In the genomic region with DNA sequence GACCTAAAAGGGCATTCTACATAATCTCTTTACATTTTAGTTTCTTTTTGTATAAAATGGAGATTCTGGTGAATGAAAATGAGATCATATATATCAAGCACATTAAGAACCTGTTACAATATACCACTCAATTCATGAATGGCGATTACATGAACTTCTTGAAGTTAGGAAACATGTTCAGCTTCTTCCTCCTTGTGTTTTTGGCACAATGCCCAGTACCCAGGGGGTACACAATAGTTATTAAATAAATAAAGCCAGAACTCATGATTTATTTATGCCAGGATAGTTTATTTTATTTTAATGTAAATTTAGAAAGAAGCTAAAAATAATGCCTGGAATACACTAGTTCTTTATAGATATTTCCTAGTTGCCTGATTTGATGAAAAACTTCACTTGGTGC, we compare ENCODE assay signal across 28 cellular contexts.
"Had no signal": no experiment of that assay in that cellular context is flagged by ENCODE, and none has a peak within 500 bp of the region (broad histone marks: within the 10 kb centered on the region; RNA-seq: fewer than 3 reads in every experiment).

No MANE protein-coding gene starts in this region.

- H3K27ac Mint-ChIP-seq: activated CD4-positive, alpha-beta T cell treated with anti-CD3 and anti-CD28 coated beads, Interleukin-2, amount 10 ng/mL, durations not matched to agents 7 days and 5 days; activated CD8-positive, alpha-beta memory T cell treated with anti-CD3 and anti-CD28 coated beads, Interleukin-2, amount 10 ng/mL, durations not matched to agents 7 days and 5 days; activated CD8-positive, alpha-beta T cell treated with anti-CD3 and anti-CD28 coated beads for 36 hours; activated naive CD4-positive, alpha-beta T cell treated with anti-CD3 and anti-CD28 coated beads, Interleukin-2, amount 50 U/mL, for 24 hours; activated T-helper 1 cell treated with anti-CD3 and anti-CD28 coated beads, Interleukin-12 subunit alpha, Interleukin-12 subunit beta, Interleukin-2, Interleukin-4 antibody, amounts not matched to agents 30 ng/mL and 10 ng/mL and 1 ng/mL, durations not matched to agents 14 hours and 24 hours and 36 hours; brain; dendritic cell treated with granulocyte-macrophage colony-stimulating factor and Interleukin-4, amounts not matched to agents 40 ng/mL and 50 ng/mL, for 4 days; immature natural killer cell; mesothelial cell of epicardium; naive thymus-derived CD8-positive, alpha-beta T cell; neural progenitor cell; type B pancreatic cell had no signal

- H3K4me1 Mint-ChIP-seq: activated CD4-positive, alpha-beta T cell treated with anti-CD3 and anti-CD28 coated beads, Interleukin-2, amount 10 ng/mL, durations not matched to agents 7 days and 5 days; activated CD8-positive, alpha-beta memory T cell treated with anti-CD3 and anti-CD28 coated beads, Interleukin-2, amount 10 ng/mL, durations not matched to agents 7 days and 5 days; activated naive CD4-positive, alpha-beta T cell treated with anti-CD3 and anti-CD28 coated beads, Interleukin-2, amount 50 U/mL, for 24 hours; brain; immature natural killer cell; mesothelial cell of epicardium; naive thymus-derived CD8-positive, alpha-beta T cell; neural progenitor cell had no signal

- H3K4me3 Mint-ChIP-seq: activated CD4-positive, alpha-beta T cell treated with anti-CD3 and anti-CD28 coated beads, Interleukin-2, amount 10 ng/mL, durations not matched to agents 7 days and 5 days; activated CD8-positive, alpha-beta memory T cell treated with anti-CD3 and anti-CD28 coated beads, Interleukin-2, amount 10 ng/mL, durations not matched to agents 7 days and 5 days; activated CD8-positive, alpha-beta T cell treated with anti-CD3 and anti-CD28 coated beads for 36 hours; activated naive CD4-positive, alpha-beta T cell treated with anti-CD3 and anti-CD28 coated beads, Interleukin-2, amount 50 U/mL, for 24 hours; activated T-helper 1 cell treated with anti-CD3 and anti-CD28 coated beads, Interleukin-12 subunit alpha, Interleukin-12 subunit beta, Interleukin-2, Interleukin-4 antibody, amounts not matched to agents 30 ng/mL and 10 ng/mL and 1 ng/mL, durations not matched to agents 14 hours and 24 hours and 36 hours; brain; dendritic cell treated with granulocyte-macrophage colony-stimulating factor and Interleukin-4, amounts not matched to agents 40 ng/mL and 50 ng/mL, for 4 days; immature natural killer cell; mesothelial cell of epicardium; naive thymus-derived CD8-positive, alpha-beta T cell; neural progenitor cell; type B pancreatic cell had no signal

- H3K4me1 ChIP-seq: left lung, neural progenitor cell had no signal

- H3K4me3 ChIP-seq: hepatocyte, left lung, neural progenitor cell, thoracic aorta, vagina had no signal

- H3K9me3 Mint-ChIP-seq: activated CD4-positive, alpha-beta T cell treated with anti-CD3 and anti-CD28 coated beads, Interleukin-2, amount 10 ng/mL, durations not matched to agents 7 days and 5 days; activated CD8-positive, alpha-beta T cell treated with anti-CD3 and anti-CD28 coated beads for 36 hours; activated naive CD4-positive, alpha-beta T cell treated with anti-CD3 and anti-CD28 coated beads, Interleukin-2, amount 50 U/mL, for 24 hours; activated T-helper 1 cell treated with anti-CD3 and anti-CD28 coated beads, Interleukin-12 subunit alpha, Interleukin-12 subunit beta, Interleukin-2, Interleukin-4 antibody, amounts not matched to agents 30 ng/mL and 10 ng/mL and 1 ng/mL, durations not matched to agents 14 hours and 24 hours and 36 hours; brain; mesothelial cell of epicardium; neural progenitor cell; type B pancreatic cell had no signal

- H3K36me3 ChIP-seq: left lung, neural progenitor cell, thoracic aorta, vagina, WERI-Rb-1 had no signal

- DNase-seq: activated CD4-positive, alpha-beta T cell treated with anti-CD3 and anti-CD28 coated beads, Interleukin-2, amount 10 ng/mL, durations not matched to agents 7 days and 5 days; activated CD4-positive, CD25-positive, alpha-beta regulatory T cell treated with anti-CD3 and anti-CD28 coated beads, Interleukin-2, amount 50 U/mL, for 72 hours; activated CD8-positive, alpha-beta memory T cell treated with anti-CD3 and anti-CD28 coated beads, Interleukin-2, amount 10 ng/mL, durations not matched to agents 7 days and 5 days; activated CD8-positive, alpha-beta T cell treated with anti-CD3 and anti-CD28 coated beads for 36 hours; activated gamma-delta T cell treated with Interleukin-2 at 50 U/mL for 16 hours; aorta; effector CD4-positive, alpha-beta T cell; foreskin melanocyte; glutamatergic neuron; immature natural killer cell; left lung; naive thymus-derived CD8-positive, alpha-beta T cell; posterior cingulate gyrus; small intestine; stimulated activated CD4-positive, alpha-beta T cell treated with anti-CD3 and anti-CD28 coated beads, Interleukin-2, amount 100 ng/mL, for 48 hours; stimulated activated CD8-positive, alpha-beta memory T cell treated with anti-CD3 and anti-CD28 coated beads, Interleukin-4, amount 100 ng/mL, for 48 hours; stimulated activated naive CD4-positive, alpha-beta T cell; WERI-Rb-1 had no signal

- H3K27ac ChIP-seq: hepatocyte, left lung, neural progenitor cell, thoracic aorta, vagina, WERI-Rb-1 had no signal

- H3K27me3 Mint-ChIP-seq: activated CD8-positive, alpha-beta memory T cell treated with anti-CD3 and anti-CD28 coated beads, Interleukin-2, amount 10 ng/mL, durations not matched to agents 7 days and 5 days; brain; dendritic cell treated with granulocyte-macrophage colony-stimulating factor and Interleukin-4, amounts not matched to agents 40 ng/mL and 50 ng/mL, for 4 days; type B pancreatic cell had no signal

- H3K27me3 ChIP-seq: hepatocyte, left lung, neural progenitor cell, vagina had no signal

- ATAC-seq: activated CD8-positive, alpha-beta memory T cell treated with anti-CD3 and anti-CD28 coated beads, Interleukin-2, amount 10 ng/mL, durations not matched to agents 7 days and 5 days; activated CD8-positive, alpha-beta T cell treated with anti-CD3 and anti-CD28 coated beads for 36 hours; left lung; naive thymus-derived CD8-positive, alpha-beta T cell had no signal

- H3K9ac ChIP-seq: neural progenitor cell had no signal

- H3K36me3 Mint-ChIP-seq: activated CD8-positive, alpha-beta memory T cell treated with anti-CD3 and anti-CD28 coated beads, Interleukin-2, amount 10 ng/mL, durations not matched to agents 7 days and 5 days; activated naive CD4-positive, alpha-beta T cell treated with anti-CD3 and anti-CD28 coated beads, Interleukin-2, amount 50 U/mL, for 24 hours; brain; immature natural killer cell; mesothelial cell of epicardium; neural progenitor cell; type B pancreatic cell had no signal

- H3K9me3 ChIP-seq: left lung, thoracic aorta, vagina had no signal
